8 cellular contexts compared by ENCODE assay signal in genomic region chr9:21803674-21804048, GRCh38.
DNase-seq lines count a peak whose midpoint lies in the region; ATAC-seq and TF ChIP-seq lines count a peak whose summit lies in the region.

No MANE protein-coding gene starts in this region.

- peak overlapping the region; percentile 93 for H3K4me3 ChIP-seq in GM08714 (ENCODE audit: low read length)

- ATAC-seq in GM21360 (IDR thresholded peaks at IDR 0.05; ENCODE audit: unreplicated experiment), result no peak

- TF ChIP-seq CTCF in RWPE1 (conservative IDR thresholded peaks at IDR 0.05; ENCODE audit: low read depth) (no peak), GM20000 (IDR thresholded peaks at IDR 0.05; ENCODE audit: extremely low read depth, missing control alignments) (no peak)

- H3K27ac ChIP-seq in RWPE1, result peak overlapping the region; percentile 94

- POLR2A ChIA-PET in RWPE1 (lab: Yijun Ruan, JAX; ENCODE audit: low non-redundant PET), result no interaction called here

- DNase-seq in RWPE1 (ENCODE audit: low spot score), result no peak
- DNase-seq in fibroblast of peridontal ligament (ENCODE audit: extremely low read depth), result peak; percentile 39
- DNase-seq in retina, result peak; percentile 14
- DNase-seq in activated gamma-delta T cell treated with Interleukin-2 at 50 U/mL for 16 hours, result no peak
- no peak for DNase-seq in NCI-H128 (lab: John Stamatoyannopoulos, UW; ENCODE audit: unreplicated experiment)
- no peak for DNase-seq in GM20000 (ENCODE audit: low spot score)

- CTCF ChIA-PET in RWPE1 (lab: Yijun Ruan, JAX), result interaction anchor here (0.7 kb wide), 1 partner anchor 203 kb away, joined by 4 read pairs; no protein-coding TSS in a partner anchor

Comparison
In these comparisons a context has a peak if more than half of its experiments do, and no peak if none do; other contexts are left out.
1. DNase-seq: peak in fibroblast of peridontal ligament (single experiment) and retina (single experiment); none in RWPE1 (single experiment), activated gamma-delta T cell treated with Interleukin-2 at 50 U/mL for 16 hours (single experiment), NCI-H128 (single experiment) and GM20000 (single experiment).